In genomic region chr5:1801061-1801953, GRCh38 we compare ENCODE assay signal across 1 cellular context.
A peak's percentile ranks its signal among the peaks of the same experiment; 100 is the strongest.
TF ChIP-seq lines count a peak whose summit lies in the region.

NDUFS6 (plus strand) TSS chr5:1801407; CDS start chr5:1801418, 11 bp downstream.

TF ChIP-seq in HEK293, 187 proteins besides CTCF, POLR2A, EP300 and RAD21 (continued from another document and continues in another):
- TF ChIP-seq, protein P1, sequence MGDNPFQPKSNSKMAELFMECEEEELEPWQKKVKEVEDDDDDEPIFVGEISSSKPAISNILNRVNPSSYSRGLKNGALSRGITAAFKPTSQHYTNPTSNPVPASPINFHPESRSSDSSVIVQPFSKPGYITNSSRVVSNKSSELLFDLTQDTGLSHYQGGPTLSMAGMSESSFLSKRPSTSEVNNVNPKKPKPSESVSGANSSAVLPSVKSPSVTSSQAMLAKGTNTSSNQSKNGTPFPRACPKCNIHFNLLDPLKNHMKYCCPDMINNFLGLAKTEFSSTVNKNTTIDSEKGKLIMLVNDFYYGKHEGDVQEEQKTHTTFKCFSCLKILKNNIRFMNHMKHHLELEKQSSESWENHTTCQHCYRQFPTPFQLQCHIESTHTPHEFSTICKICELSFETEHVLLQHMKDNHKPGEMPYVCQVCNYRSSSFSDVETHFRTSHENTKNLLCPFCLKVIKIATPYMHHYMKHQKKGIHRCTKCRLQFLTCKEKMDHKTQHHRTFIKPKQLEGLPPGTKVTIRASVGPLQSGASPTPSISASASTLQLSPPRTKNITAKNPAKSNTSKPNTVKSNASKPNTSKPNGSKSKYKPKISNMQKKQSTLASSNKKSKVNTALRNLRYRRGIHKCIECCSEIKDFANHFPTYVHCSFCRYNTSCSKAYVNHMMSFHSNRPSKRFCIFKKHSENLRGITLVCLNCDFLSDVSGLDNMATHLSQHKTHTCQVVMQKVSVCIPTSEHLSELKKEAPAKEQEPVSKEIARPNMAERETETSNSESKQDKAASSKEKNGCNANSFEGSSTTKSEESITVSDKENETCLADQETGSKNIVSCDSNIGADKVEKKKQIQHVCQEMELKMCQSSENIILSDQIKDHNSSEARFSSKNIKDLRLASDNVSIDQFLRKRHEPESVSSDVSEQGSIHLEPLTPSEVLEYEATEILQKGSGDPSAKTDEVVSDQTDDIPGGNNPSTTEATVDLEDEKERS (tag by site-specific recombination; IDR thresholded peaks at IDR 0.05), result no peak
- no peak for TF ChIP-seq ZNF488 (tag by site-specific recombination; IDR thresholded peaks at IDR 0.05)
- no peak for TF ChIP-seq ZNF776 (tag by site-specific recombination; IDR thresholded peaks at IDR 0.05; ENCODE audit: borderline replicate concordance)
- TF ChIP-seq ZNF596 (tag by site-specific recombination; IDR thresholded peaks at IDR 0.05), result no peak
- TF ChIP-seq ZIC2 (tag by site-specific recombination; IDR thresholded peaks at IDR 0.05), result no peak; the same call in 1 of the 2 replicates
- peak; percentile 90 for TF ChIP-seq ZXDB (tag by site-specific recombination; IDR thresholded peaks at IDR 0.05)
- no peak for TF ChIP-seq ZNF664 (tag by site-specific recombination; IDR thresholded peaks at IDR 0.05)
- TF ChIP-seq ZNF645 (tag by site-specific recombination; IDR thresholded peaks at IDR 0.05), result no peak
- TF ChIP-seq ZBTB44 (tag by site-specific recombination; IDR thresholded peaks at IDR 0.05), result peak; percentile 96
- no peak for TF ChIP-seq MYNN (tag by site-specific recombination; IDR thresholded peaks at IDR 0.05; ENCODE audit: borderline replicate concordance)
- TF ChIP-seq GLI4 (tag by site-specific recombination; IDR thresholded peaks at IDR 0.05), result peak; percentile 94
- no peak for TF ChIP-seq ZNF501 (tag by site-specific recombination; IDR thresholded peaks at IDR 0.05)
- TF ChIP-seq, protein P2, sequence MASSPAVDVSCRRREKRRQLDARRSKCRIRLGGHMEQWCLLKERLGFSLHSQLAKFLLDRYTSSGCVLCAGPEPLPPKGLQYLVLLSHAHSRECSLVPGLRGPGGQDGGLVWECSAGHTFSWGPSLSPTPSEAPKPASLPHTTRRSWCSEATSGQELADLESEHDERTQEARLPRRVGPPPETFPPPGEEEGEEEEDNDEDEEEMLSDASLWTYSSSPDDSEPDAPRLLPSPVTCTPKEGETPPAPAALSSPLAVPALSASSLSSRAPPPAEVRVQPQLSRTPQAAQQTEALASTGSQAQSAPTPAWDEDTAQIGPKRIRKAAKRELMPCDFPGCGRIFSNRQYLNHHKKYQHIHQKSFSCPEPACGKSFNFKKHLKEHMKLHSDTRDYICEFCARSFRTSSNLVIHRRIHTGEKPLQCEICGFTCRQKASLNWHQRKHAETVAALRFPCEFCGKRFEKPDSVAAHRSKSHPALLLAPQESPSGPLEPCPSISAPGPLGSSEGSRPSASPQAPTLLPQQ (tag by site-specific recombination; IDR thresholded peaks at IDR 0.05), result peak; percentile 86
- TF ChIP-seq, protein P3, sequence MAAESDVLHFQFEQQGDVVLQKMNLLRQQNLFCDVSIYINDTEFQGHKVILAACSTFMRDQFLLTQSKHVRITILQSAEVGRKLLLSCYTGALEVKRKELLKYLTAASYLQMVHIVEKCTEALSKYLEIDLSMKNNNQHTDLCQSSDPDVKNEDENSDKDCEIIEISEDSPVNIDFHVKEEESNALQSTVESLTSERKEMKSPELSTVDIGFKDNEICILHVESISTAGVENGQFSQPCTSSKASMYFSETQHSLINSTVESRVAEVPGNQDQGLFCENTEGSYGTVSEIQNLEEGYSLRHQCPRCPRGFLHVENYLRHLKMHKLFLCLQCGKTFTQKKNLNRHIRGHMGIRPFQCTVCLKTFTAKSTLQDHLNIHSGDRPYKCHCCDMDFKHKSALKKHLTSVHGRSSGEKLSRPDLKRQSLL (tag by site-specific recombination; IDR thresholded peaks at IDR 0.05), result no peak
- no peak for TF ChIP-seq ZNF132 (tag by site-specific recombination; IDR thresholded peaks at IDR 0.05; ENCODE audit: borderline replicate concordance)
- TF ChIP-seq ZNF549 (tag by site-specific recombination; IDR thresholded peaks at IDR 0.05), result no peak
- no peak for TF ChIP-seq ZNF777 (tag by site-specific recombination; IDR thresholded peaks at IDR 0.05; ENCODE audit: borderline replicate concordance)
- no peak; the same call in 1 of the 2 replicates for TF ChIP-seq ZNF561 (tag by site-specific recombination; IDR thresholded peaks at IDR 0.05; ENCODE audit: borderline replicate concordance)
- no peak for TF ChIP-seq ZNF791 (tag by site-specific recombination; IDR thresholded peaks at IDR 0.05)
- no peak for TF ChIP-seq ZNF19 (tag by site-specific recombination; IDR thresholded peaks at IDR 0.05; ENCODE audit: low read depth)
- TF ChIP-seq ZNF629 (tag by site-specific recombination; IDR thresholded peaks at IDR 0.05), result peak; percentile 39; the same call in 1 of the 2 replicates
- TF ChIP-seq ZNF391 (tag by site-specific recombination; IDR thresholded peaks at IDR 0.05; ENCODE audit: borderline replicate concordance, low read depth), result peak; percentile 77; the same call in 1 of the 2 replicates
- no peak; the same call in 1 of the 2 replicates for TF ChIP-seq KLF10 (tag by site-specific recombination; IDR thresholded peaks at IDR 0.05)
- peak; percentile 23; the same call in 1 of the 2 replicates for TF ChIP-seq ZNF133 (tag by site-specific recombination; IDR thresholded peaks at IDR 0.05)
- TF ChIP-seq SETDB1 (IDR thresholded peaks at IDR 0.05; ENCODE audit: insufficient read length, low read length), result no peak
- TF ChIP-seq ZBTB17 (tag by site-specific recombination; IDR thresholded peaks at IDR 0.05), result no peak
- TF ChIP-seq ZNF707 (tag by site-specific recombination; IDR thresholded peaks at IDR 0.05), result no peak
- TF ChIP-seq ZNF585B (tag by site-specific recombination; IDR thresholded peaks at IDR 0.05), result peak; percentile 22; the same call in 1 of the 2 replicates
- peak; percentile 84 for TF ChIP-seq ZNF324 (tag by site-specific recombination; IDR thresholded peaks at IDR 0.05)
- 0 out of 2 replicates have a peak, but pooled peaks have one; percentile 24 for TF ChIP-seq KLF7 (tag by site-specific recombination; IDR thresholded peaks at IDR 0.05; ENCODE audit: borderline replicate concordance)
- peak; percentile 25; the same call in 1 of the 2 replicates for TF ChIP-seq MZF1 (tag by site-specific recombination; IDR thresholded peaks at IDR 0.05; ENCODE audit: borderline replicate concordance)
- peak; percentile 99 for TF ChIP-seq BCL11B (tag by site-specific recombination; IDR thresholded peaks at IDR 0.05; ENCODE audit: low read depth)
- no peak for TF ChIP-seq TCF7L2 (IDR thresholded peaks at IDR 0.05; ENCODE audit: borderline replicate concordance, low read depth, low read length)
- no peak for TF ChIP-seq ZNF214 (tag by site-specific recombination; IDR thresholded peaks at IDR 0.05; ENCODE audit: borderline replicate concordance)
- TF ChIP-seq BCL11A (tag by site-specific recombination; IDR thresholded peaks at IDR 0.05; ENCODE audit: low read depth), result peak; percentile 100
- no peak for TF ChIP-seq OSR2 (tag by site-specific recombination; IDR thresholded peaks at IDR 0.05)
- TF ChIP-seq, protein P4, sequence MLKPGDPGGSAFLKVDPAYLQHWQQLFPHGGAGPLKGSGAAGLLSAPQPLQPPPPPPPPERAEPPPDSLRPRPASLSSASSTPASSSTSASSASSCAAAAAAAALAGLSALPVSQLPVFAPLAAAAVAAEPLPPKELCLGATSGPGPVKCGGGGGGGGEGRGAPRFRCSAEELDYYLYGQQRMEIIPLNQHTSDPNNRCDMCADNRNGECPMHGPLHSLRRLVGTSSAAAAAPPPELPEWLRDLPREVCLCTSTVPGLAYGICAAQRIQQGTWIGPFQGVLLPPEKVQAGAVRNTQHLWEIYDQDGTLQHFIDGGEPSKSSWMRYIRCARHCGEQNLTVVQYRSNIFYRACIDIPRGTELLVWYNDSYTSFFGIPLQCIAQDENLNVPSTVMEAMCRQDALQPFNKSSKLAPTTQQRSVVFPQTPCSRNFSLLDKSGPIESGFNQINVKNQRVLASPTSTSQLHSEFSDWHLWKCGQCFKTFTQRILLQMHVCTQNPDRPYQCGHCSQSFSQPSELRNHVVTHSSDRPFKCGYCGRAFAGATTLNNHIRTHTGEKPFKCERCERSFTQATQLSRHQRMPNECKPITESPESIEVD (tag by site-specific recombination; IDR thresholded peaks at IDR 0.05), result no peak
- peak; percentile 98 for TF ChIP-seq YY1 (tag by site-specific recombination; IDR thresholded peaks at IDR 0.05)
- TF ChIP-seq ZNF121 (tag by site-specific recombination; IDR thresholded peaks at IDR 0.05), result no peak
- peak; percentile 56; the same call in 1 of the 2 replicates for TF ChIP-seq SCRT2 (tag by site-specific recombination; IDR thresholded peaks at IDR 0.05)
- no peak for TF ChIP-seq ZBTB49 (tag by site-specific recombination; IDR thresholded peaks at IDR 0.05; ENCODE audit: low read depth)
- 0 out of 2 replicates have a peak, but pooled peaks have one; percentile 86 for TF ChIP-seq HOXC10 (CRISPR knock-in tag; IDR thresholded peaks at IDR 0.05)
- no peak for TF ChIP-seq ZNF350 (tag by site-specific recombination; IDR thresholded peaks at IDR 0.05)
- TF ChIP-seq ZNF704 (tag by site-specific recombination; IDR thresholded peaks at IDR 0.05), result peak; percentile 78; the same call in 1 of the 2 replicates
- TF ChIP-seq ZNF37A (tag by site-specific recombination; IDR thresholded peaks at IDR 0.05), result no peak
- TF ChIP-seq ZNF624 (tag by site-specific recombination; IDR thresholded peaks at IDR 0.05), result no peak
- no peak for TF ChIP-seq ZNF530 (tag by site-specific recombination; IDR thresholded peaks at IDR 0.05; ENCODE audit: low read depth)
- TF ChIP-seq ZFP41 (tag by site-specific recombination; IDR thresholded peaks at IDR 0.05; ENCODE audit: borderline replicate concordance), result no peak
- TF ChIP-seq ZSCAN16 (tag by site-specific recombination; IDR thresholded peaks at IDR 0.05), result no peak; the same call in 1 of the 2 replicates
- TF ChIP-seq ZNF521 (tag by site-specific recombination; IDR thresholded peaks at IDR 0.05), result no peak
